In genomic region chr2:26412091-26412673, GRCh38 we compare ENCODE assay signal across 9 cellular contexts. TPM values are rescaled to one million over a fixed set of nuclear protein-coding genes. Genes with fewer than 3 reads are reported as not detected.
DNase-seq lines count a peak whose midpoint lies in the region; ATAC-seq and TF ChIP-seq lines count a peak whose summit lies in the region.
"Had no signal": no experiment of that assay in that cellular context is flagged by ENCODE, and none has a peak within 500 bp of the region (broad histone marks: within the 10 kb centered on the region; RNA-seq: fewer than 3 reads in every experiment).

No MANE protein-coding gene starts in this region.

- TF ChIP-seq EP300 in stomach (IDR thresholded peaks at IDR 0.05), result no peak

- no peak for TF ChIP-seq POLR2A in stomach (IDR thresholded peaks at IDR 0.05)

- H3K4me3 ChIP-seq in Caco-2 (ENCODE audit: low read depth, low read length), result no peak overlapping the region
- no peak overlapping the region for H3K4me3 ChIP-seq in GM23248
- H3K4me3 ChIP-seq in Panc1 (ENCODE audit: low read depth in 2 of 2, low read length in 2 of 2), result peak overlapping the region; percentile 35 to 64
- H3K4me3 ChIP-seq in stomach, result peak overlapping the region in 2 of 4 donors; percentile 23 to 31

- CTCF ChIA-PET in Caco-2 (lab: Charles Lee) (no interaction called here), Panc1 (lab: Charles Lee) (no interaction called here)

- in situ Hi-C loops in GM23248 (cut with MboI) (no loop called here), Panc1 (cut with HindIII; ENCODE audit: low pct_unique_long_range_greater_than_20kb, low sequenced_read_pairs) (no loop called here)

- no peaks in the 10 kb centered on the region for H3K27me3 ChIP-seq in Caco-2 (replicated peaks; ENCODE audit: control insufficient read depth, insufficient read depth, low read length)
- no peaks in the 10 kb centered on the region for H3K27me3 ChIP-seq in GM23248 (replicated peaks; ENCODE audit: insufficient read depth)
- H3K27me3 ChIP-seq in Panc1 (ENCODE audit: control insufficient read depth, insufficient read depth, low read length), result no peaks in the 10 kb centered on the region
- peaks cover 0 to 16% (median 0%) of the 10 kb centered on the region in 3 donors for H3K27me3 ChIP-seq in stomach

- H3K4me2 ChIP-seq in GM23248 (ENCODE audit: unreplicated experiment), result no peak overlapping the region

- H3K9me3 Mint-ChIP-seq in Caco-2 (ENCODE audit: unreplicated experiment) (no peaks in the 10 kb centered on the region), immature natural killer cell (no peaks in the 10 kb centered on the region)

- H3K27ac Mint-ChIP-seq in Caco-2 (ENCODE audit: unreplicated experiment) (peak overlapping the region; percentile 29), immature natural killer cell (peak overlapping the region in 2 of 6 donors; percentile 2 to 58)

- H3K4me1 Mint-ChIP-seq in Caco-2 (ENCODE audit: low read depth, unreplicated experiment) (peaks cover 10% of the 10 kb centered on the region), immature natural killer cell (peaks cover 10 to 11% of the 10 kb centered on the region in 2 donors)

- H3K27ac ChIP-seq in GM23248 (no peak overlapping the region), Panc1 (ENCODE audit: low read length) (peak overlapping the region; percentile 77), stomach (no peak overlapping the region)

- intact Hi-C loops in Caco-2 (cut with micrococcal nuclease; ENCODE audit: unreplicated experiment), result no loop called here
- intact Hi-C loops in Panc1 (cut with micrococcal nuclease; ENCODE audit: unreplicated experiment), result no loop called here
- intact Hi-C loops in stomach (cut with DNase I; ENCODE audit: low total_unique reads), result no loop called here

- peak overlapping the region; percentile 53 for H2AFZ ChIP-seq in GM23248

- no peak for DNase-seq in Caco-2
- no peak for DNase-seq in GM23248
- DNase-seq in Panc1 (ENCODE audit: low read depth, low spot score), result no peak
- DNase-seq in immature natural killer cell, result no peak
- DNase-seq in HCEC 1CT, result no peak
- no peak for DNase-seq in stomach
- DNase-seq in NAMALWA (ENCODE audit: low spot score), result no peak
- DNase-seq in GM20000 (ENCODE audit: low spot score), result no peak
- DNase-seq: Karpas-422 had no signal

- POLR2A ChIA-PET in Caco-2 (lab: Charles Lee), result no interaction called here
- POLR2A ChIA-PET in Panc1 (lab: Charles Lee), result interaction anchor here (0.7 kb wide), 2 partner anchors 10 to 394 kb away, joined by 3 to 5 read pairs; no protein-coding TSS in a partner anchor

- TF ChIP-seq CTCF in Caco-2 (IDR thresholded peaks at IDR 0.05; ENCODE audit: insufficient read depth in 1 of 2, low read depth in 1 of 2, low read length in 1 of 2, severe bottlenecking in 1 of 2, unreplicated experiment in 1 of 2) (no peak), Panc1 (IDR thresholded peaks at IDR 0.05) (no peak), stomach (IDR thresholded peaks at IDR 0.05) (no peak), GM20000 (IDR thresholded peaks at IDR 0.05; ENCODE audit: extremely low read depth, missing control alignments) (no peak)

- H3K9me2 ChIP-seq in GM23248 (ENCODE audit: insufficient read depth), result no peaks in the 10 kb centered on the region

- H3K36me3 Mint-ChIP-seq in Caco-2 (ENCODE audit: insufficient read depth, unreplicated experiment) (no peaks in the 10 kb centered on the region), immature natural killer cell (no peaks in the 10 kb centered on the region)

- no peaks in the 10 kb centered on the region for H3K9me3 ChIP-seq in Caco-2
- H3K9me3 ChIP-seq in GM23248 (ENCODE audit: low read depth), result no peaks in the 10 kb centered on the region
- no peaks in the 10 kb centered on the region for H3K9me3 ChIP-seq in Panc1 (ENCODE audit: control insufficient read depth, insufficient read depth, low read depth, low read length)
- no peaks in the 10 kb centered on the region for H3K9me3 ChIP-seq in stomach

- no peaks in the 10 kb centered on the region for H3K36me3 ChIP-seq in Caco-2 (ENCODE audit: control insufficient read depth, insufficient read depth, low read length)
- H3K36me3 ChIP-seq in GM23248 (ENCODE audit: low read depth), result no peaks in the 10 kb centered on the region
- no peaks in the 10 kb centered on the region for H3K36me3 ChIP-seq in Panc1 (ENCODE audit: control insufficient read depth, insufficient read depth, low read length)
- H3K36me3 ChIP-seq in stomach, result no peaks in the 10 kb centered on the region

- no peaks in the 10 kb centered on the region for H3F3A ChIP-seq in GM23248 (ENCODE audit: insufficient read depth)

- no peak overlapping the region for H3K9ac ChIP-seq in GM23248

- H3K4me1 ChIP-seq in Caco-2 (peaks cover 13% of the 10 kb centered on the region), GM23248 (ENCODE audit: insufficient read depth) (no peaks in the 10 kb centered on the region), Panc1 (ENCODE audit: control insufficient read depth, insufficient read depth, low read length) (0 out of 2 replicates have a peak, but pooled peaks cover 2% of the 10 kb centered on the region), stomach (no peaks in the 10 kb centered on the region)

- no peaks in the 10 kb centered on the region for H4K20me1 ChIP-seq in GM23248 (ENCODE audit: insufficient read depth)

- peak; percentile 83 for ATAC-seq in Panc1

- no peaks in the 10 kb centered on the region for H3K27me3 Mint-ChIP-seq in Caco-2 (ENCODE audit: insufficient read depth, unreplicated experiment)
- peaks cover 2 to 5% (median 4%) of the 10 kb centered on the region in 3 donors for H3K27me3 Mint-ChIP-seq in immature natural killer cell (ENCODE audit: low read depth in 3 of 3)

- H3K4me3 Mint-ChIP-seq in Caco-2 (ENCODE audit: unreplicated experiment) (peak overlapping the region; percentile 14), immature natural killer cell (peak overlapping the region; percentile 61 to 79 (median 67))

- H3K79me2 ChIP-seq in GM23248 (ENCODE audit: insufficient read depth), result no peaks in the 10 kb centered on the region

- WGBS in GM23248 (ENCODE audit: low coverage in 1 of 2, low lambda C conversion rate in 2 of 2, missing lambda C conversion rate in 2 of 2), 2 experiments, result 78 to 83% methylated on average over 9 to 10 of the region's 10 CpGs
- WGBS in stomach, 5 donors, result 57 to 71% (median 64%) methylated on average over 10 of the region's 10 CpGs

- BruUV-seq in Caco-2 (replicated peaks; lab: Mats Ljungman, UMichigan) (no TSS peak), Panc1 (replicated peaks; lab: Mats Ljungman, UMichigan) (no TSS peak)

RNA-seq across cellular contexts. Expression of gene DRC1, which starts 10.5 kb away (rescaled TPM):
- 0.49 and 1.1 TPM in 2 replicates for total RNA-seq in Caco-2 (2022)
- total RNA-seq in GM23248 (2014; rRNA removed; shearing (Covaris generic)), result 0.89 TPM in 1 of 2 replicates, not detected in the other
- 0.35 TPM in 1 of 2 replicates, not detected in the other for polyA plus RNA-seq in GM23248 (2016; fragmentation: Nextera tagmentation; extraction: Ambion mirVana)
- total RNA-seq in Panc1 (2021; ENCODE audit: unreplicated experiment), result 0.18 TPM
- not detected for polyA plus RNA-seq in Panc1 (2012; ENCODE audit: insufficient read length)
- polyA plus RNA-seq in immature natural killer cell, result not detected
- total RNA-seq in stomach, result 1 to 10 TPM in 1 of 5 donors, not detected in 4; 2.2 TPM
- polyA plus RNA-seq in stomach, result not detected

Comparison
In these comparisons a context has a peak if more than half of its experiments do, and no peak if none do; other contexts are left out.
1. H3K4me3 ChIP-seq: peak in Panc1 (2 of 2); none in Caco-2 (single experiment) and GM23248 (single experiment).